ENCODE assay signal across 12 cellular contexts in the genomic region with DNA sequence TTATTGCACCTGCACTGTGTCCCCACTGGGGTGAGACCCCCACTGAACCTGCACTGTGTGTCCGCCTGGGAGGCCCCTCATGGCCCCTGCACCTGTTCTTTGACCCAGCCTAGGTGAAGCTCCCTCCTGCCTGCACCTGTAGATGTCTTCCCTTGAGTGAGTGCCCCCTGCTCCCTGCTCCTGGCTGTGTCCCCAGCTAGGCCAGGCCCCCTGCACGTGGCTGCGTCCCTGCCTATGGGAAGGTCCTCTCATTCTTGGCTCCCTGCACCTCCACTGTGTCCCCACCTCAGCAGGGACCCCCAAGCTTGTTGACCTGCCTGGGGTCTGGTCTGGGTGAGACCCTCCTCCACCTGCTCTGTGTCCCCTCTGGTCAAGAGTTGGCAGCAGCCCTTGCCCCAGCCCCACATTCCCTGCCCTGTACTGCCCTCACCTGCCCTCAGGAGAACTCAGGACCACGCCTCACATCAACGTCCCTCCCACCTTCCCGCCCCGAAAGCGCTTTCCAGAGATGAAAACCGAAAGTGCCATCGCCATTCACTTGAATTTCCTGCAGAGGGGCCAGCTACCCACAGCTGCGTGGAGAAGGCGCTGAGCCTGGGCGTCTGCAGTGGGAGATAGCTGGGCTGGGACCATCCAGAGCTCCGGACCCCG. TPM values are rescaled to one million over a fixed set of nuclear protein-coding genes. Genes with fewer than 3 reads are reported as not detected.
"Had no signal": no experiment of that assay in that cellular context is flagged by ENCODE, and none has a peak within 500 bp of the region (broad histone marks: within the 10 kb centered on the region; RNA-seq: fewer than 3 reads in every experiment).

No MANE protein-coding gene starts in this region.

RNA-seq across cellular contexts. Expression of gene AQP12B, which starts 0.8 kb away (rescaled TPM):
- total RNA-seq: activated CD4-positive, alpha-beta memory T cell treated with anti-CD3 and anti-CD28 coated beads, Interleukin-2, amount 10 ng/mL, durations not matched to agents 7 days and 5 days; adrenal gland; ascending aorta; dorsolateral prefrontal cortex; fibroblast of villous mesenchyme; heart right ventricle; lower lobe of right lung; mucosa of gallbladder; natural killer cell; osteoblast; progenitor cell of endocrine pancreas; ureter had no signal

RNA-seq across cellular contexts. Expression of gene AQP12A, which starts 8.2 kb away (rescaled TPM):
- total RNA-seq: activated CD4-positive, alpha-beta memory T cell treated with anti-CD3 and anti-CD28 coated beads, Interleukin-2, amount 10 ng/mL, durations not matched to agents 7 days and 5 days; adrenal gland; ascending aorta; dorsolateral prefrontal cortex; fibroblast of villous mesenchyme; heart right ventricle; lower lobe of right lung; mucosa of gallbladder; natural killer cell; osteoblast; progenitor cell of endocrine pancreas; ureter had no signal
- polyA plus RNA-seq: adrenal gland, heart right ventricle had no signal

RNA-seq across cellular contexts. Expression of gene GPR35, which starts 58.2 kb away (rescaled TPM):
- total RNA-seq: ascending aorta had no signal
